ENCODE assay signal across 12 cellular contexts in genomic region chr6:40674170-40674569, GRCh38.
"Had no signal": no experiment of that assay in that cellular context is flagged by ENCODE, and none has a peak within 500 bp of the region (broad histone marks: within the 10 kb centered on the region; RNA-seq: fewer than 3 reads in every experiment).

No MANE protein-coding gene starts in this region.

- H3K27ac ChIP-seq: epithelial cell of prostate, hepatocyte, sigmoid colon had no signal

- DNase-seq: activated CD4-positive, alpha-beta T cell treated with anti-CD3 and anti-CD28 coated beads, Interleukin-2, amount 50 U/mL, for 4 hours; activated effector memory CD4-positive, alpha-beta T cell treated with Interleukin-2 at 50 U/mL for 16 hours; activated T-cell treated with anti-CD3 and anti-CD28 coated beads, Interleukin-2, amount 50 U/mL, for 24 hours; central memory CD4-positive, alpha-beta T cell; effector memory CD8-positive, alpha-beta T cell; sigmoid colon; stimulated activated CD4-positive, alpha-beta T cell treated with anti-CD3 and anti-CD28 coated beads, Interleukin-4, amount 100 ng/mL, for 1 hour; stimulated activated CD8-positive, alpha-beta memory T cell treated with anti-CD3 and anti-CD28 coated beads, Interleukin-4, amount 100 ng/mL, for 48 hours; stimulated activated naive CD8-positive, alpha-beta T cell treated with anti-CD3 and anti-CD28 coated beads, Interleukin-15, Interleukin-2, amounts not matched to agents 100 U/mL and 50 U/mL, for 24 hours had no signal

- H3K27me3 ChIP-seq: hepatocyte had no signal

- ATAC-seq: activated CD4-positive, CD25-positive, alpha-beta regulatory T cell treated with anti-CD3 and anti-CD28 coated beads, Interleukin-2, amount 50 U/mL, for 24 hours; effector memory CD8-positive, alpha-beta T cell; stimulated activated naive CD8-positive, alpha-beta T cell treated with anti-CD3 and anti-CD28 coated beads, Interleukin-15, Interleukin-2, amounts not matched to agents 100 U/mL and 50 U/mL, for 24 hours had no signal

- H3K4me1 ChIP-seq: sigmoid colon had no signal

- H3K36me3 ChIP-seq: sigmoid colon had no signal

- H3K4me3 ChIP-seq: hepatocyte, sigmoid colon had no signal
